25 cellular contexts compared by ENCODE assay signal in the genomic region with DNA sequence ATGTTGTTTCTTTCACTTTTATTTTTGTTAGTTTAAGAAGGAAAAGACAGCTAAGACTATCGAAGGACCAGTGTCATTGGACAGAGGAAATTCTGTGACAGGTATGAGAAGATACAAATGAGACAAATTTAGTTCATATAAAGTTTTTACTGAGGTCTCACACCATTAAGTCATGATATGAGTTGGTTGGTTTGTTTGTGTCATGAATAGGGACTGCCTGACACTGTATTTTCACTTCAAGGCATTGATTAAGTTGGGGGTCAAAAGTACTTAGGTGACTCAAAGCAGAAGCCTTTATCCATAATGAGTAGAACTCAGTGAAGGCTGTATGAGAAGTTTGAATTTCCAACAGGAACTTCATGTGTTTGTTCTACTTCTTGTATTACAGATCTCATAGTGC.
"Had no signal": no experiment of that assay in that cellular context is flagged by ENCODE, and none has a peak within 500 bp of the region (broad histone marks: within the 10 kb centered on the region; RNA-seq: fewer than 3 reads in every experiment).

No MANE protein-coding gene starts in this region.

- H3K9me3 Mint-ChIP-seq: activated T-helper 2 cell treated with anti-CD3 and anti-CD28 coated beads, Interferon-gamma antibody, Interleukin-2, Interleukin-4, amounts not matched to agents 10 μg/mL and 5 μg/mL and 100 μg/mL, durations not matched to agents 14 hours and 24 hours and 36 hours; central memory CD8-positive, alpha-beta T cell; stimulated activated memory B cell treated with anti-CD40 and anti-IgM and Interleukin-4, amounts not matched to agents 10 μg/mL and 1 μg/mL and 100 μg/mL, for 72 hours; T-helper 2 cell treated with Interferon-gamma antibody and Interleukin-4, amounts not matched to agents 5 μg/mL and 100 μg/mL, for 36 hours; type B pancreatic cell had no signal

- H3K4me1 Mint-ChIP-seq: activated naive CD8-positive, alpha-beta T cell treated with anti-CD3 and anti-CD28 coated beads, Interleukin-2, amount 10 ng/mL, durations not matched to agents 7 days and 5 days; central memory CD8-positive, alpha-beta T cell; naive B cell; stimulated activated memory B cell treated with anti-CD40 and anti-IgM and Interleukin-4, amounts not matched to agents 10 μg/mL and 1 μg/mL and 100 μg/mL, for 72 hours had no signal

- ATAC-seq: activated CD8-positive, alpha-beta memory T cell treated with anti-CD3 and anti-CD28 coated beads, Interleukin-2, amount 10 ng/mL, durations not matched to agents 7 days and 5 days; foreskin keratinocyte; left lobe of liver; lower lobe of right lung; sciatic nerve; stimulated activated memory B cell treated with anti-CD40 and anti-IgM and Interleukin-4, amounts not matched to agents 10 μg/mL and 1 μg/mL and 100 μg/mL, for 72 hours had no signal

- H3K27ac Mint-ChIP-seq: activated CD4-positive, alpha-beta memory T cell treated with anti-CD3 and anti-CD28 coated beads for 36 hours; activated CD8-positive, alpha-beta memory T cell treated with anti-CD3 and anti-CD28 coated beads, Interleukin-2, amount 10 ng/mL, durations not matched to agents 7 days and 5 days; activated naive CD8-positive, alpha-beta T cell treated with anti-CD3 and anti-CD28 coated beads, Interleukin-2, amount 10 ng/mL, durations not matched to agents 7 days and 5 days; activated T-helper 2 cell treated with anti-CD3 and anti-CD28 coated beads, Interferon-gamma antibody, Interleukin-2, Interleukin-4, amounts not matched to agents 10 μg/mL and 5 μg/mL and 100 μg/mL, durations not matched to agents 14 hours and 24 hours and 36 hours; naive B cell; stimulated activated memory B cell treated with anti-CD40 and anti-IgM and Interleukin-4, amounts not matched to agents 10 μg/mL and 1 μg/mL and 100 μg/mL, for 72 hours; T-helper 2 cell treated with Interferon-gamma antibody and Interleukin-4, amounts not matched to agents 5 μg/mL and 100 μg/mL, for 36 hours; type B pancreatic cell had no signal

- H3K4me1 ChIP-seq: breast epithelium, foreskin keratinocyte, lower lobe of right lung, testis, vagina had no signal

- H3K27me3 ChIP-seq: breast epithelium, foreskin keratinocyte, testis, vagina had no signal

- H3K4me3 Mint-ChIP-seq: activated CD4-positive, alpha-beta memory T cell treated with anti-CD3 and anti-CD28 coated beads for 36 hours; activated CD8-positive, alpha-beta memory T cell treated with anti-CD3 and anti-CD28 coated beads, Interleukin-2, amount 10 ng/mL, durations not matched to agents 7 days and 5 days; activated naive CD8-positive, alpha-beta T cell treated with anti-CD3 and anti-CD28 coated beads, Interleukin-2, amount 10 ng/mL, durations not matched to agents 7 days and 5 days; central memory CD8-positive, alpha-beta T cell; naive B cell; stimulated activated memory B cell treated with anti-CD40 and anti-IgM and Interleukin-4, amounts not matched to agents 10 μg/mL and 1 μg/mL and 100 μg/mL, for 72 hours; T-helper 2 cell treated with Interferon-gamma antibody and Interleukin-4, amounts not matched to agents 5 μg/mL and 100 μg/mL, for 36 hours; type B pancreatic cell had no signal

- H3K9me3 ChIP-seq: breast epithelium, lower lobe of right lung, testis, vagina had no signal

- H3K36me3 Mint-ChIP-seq: activated CD8-positive, alpha-beta memory T cell treated with anti-CD3 and anti-CD28 coated beads, Interleukin-2, amount 10 ng/mL, durations not matched to agents 7 days and 5 days; activated naive CD8-positive, alpha-beta T cell treated with anti-CD3 and anti-CD28 coated beads, Interleukin-2, amount 10 ng/mL, durations not matched to agents 7 days and 5 days; naive B cell; stimulated activated memory B cell treated with anti-CD40 and anti-IgM and Interleukin-4, amounts not matched to agents 10 μg/mL and 1 μg/mL and 100 μg/mL, for 72 hours; type B pancreatic cell had no signal

- DNase-seq: activated CD4-positive, alpha-beta memory T cell treated with anti-CD3 and anti-CD28 coated beads for 36 hours; activated CD4-positive, alpha-beta T cell treated with anti-CD3 and anti-CD28 coated beads for 4 hours; activated CD8-positive, alpha-beta memory T cell treated with anti-CD3 and anti-CD28 coated beads, Interleukin-2, amount 10 ng/mL, durations not matched to agents 7 days and 5 days; activated naive CD4-positive, alpha-beta T cell; activated naive CD8-positive, alpha-beta T cell treated with anti-CD3 and anti-CD28 coated beads, Interleukin-2, amount 10 ng/mL, durations not matched to agents 7 days and 5 days; amniotic stem cell; effector memory CD4-positive, alpha-beta T cell; foreskin keratinocyte; lower lobe of right lung; mesendoderm; naive B cell; nucleus accumbens; small intestine; stimulated activated CD4-positive, alpha-beta T cell treated with anti-CD3 and anti-CD28 coated beads, Interleukin-2, amount 100 ng/mL, for 24 hours; testis; WERI-Rb-1 had no signal

- H3K36me3 ChIP-seq: breast epithelium, lower lobe of right lung, vagina, WERI-Rb-1 had no signal

- H3K4me3 ChIP-seq: breast epithelium, lower lobe of right lung, testis, vagina had no signal

- H3K27me3 Mint-ChIP-seq: activated CD4-positive, alpha-beta memory T cell treated with anti-CD3 and anti-CD28 coated beads for 36 hours; activated CD8-positive, alpha-beta memory T cell treated with anti-CD3 and anti-CD28 coated beads, Interleukin-2, amount 10 ng/mL, durations not matched to agents 7 days and 5 days; activated naive CD8-positive, alpha-beta T cell treated with anti-CD3 and anti-CD28 coated beads, Interleukin-2, amount 10 ng/mL, durations not matched to agents 7 days and 5 days; central memory CD8-positive, alpha-beta T cell; naive B cell; stimulated activated memory B cell treated with anti-CD40 and anti-IgM and Interleukin-4, amounts not matched to agents 10 μg/mL and 1 μg/mL and 100 μg/mL, for 72 hours; type B pancreatic cell had no signal

- H3K27ac ChIP-seq: breast epithelium, foreskin keratinocyte, lower lobe of right lung, testis, vagina, WERI-Rb-1 had no signal
